In genomic region chrX:55142919-55143310, GRCh38 we compare ENCODE assay signal across 1 cellular context.
TF ChIP-seq lines count a peak whose summit lies in the region.

No MANE protein-coding gene starts in this region.

TF ChIP-seq in A549, 52 proteins besides CTCF, POLR2A, EP300 and RAD21 (continued from another document):
- TF ChIP-seq NFE2L2 (conservative IDR thresholded peaks at IDR 0.05; ENCODE audit: low read length) (no peak), HMGXB4 (CRISPR knock-in tag; IDR thresholded peaks at IDR 0.05; ENCODE audit: borderline replicate concordance) (no peak), TFCP2L1 (CRISPR knock-in tag; IDR thresholded peaks at IDR 0.05) (no peak), POLR2AphosphoS2 (conservative IDR thresholded peaks at IDR 0.05; ENCODE audit: low read length) (no peak), HEYL (CRISPR knock-in tag; IDR thresholded peaks at IDR 0.05) (no peak), CHD4 (IDR thresholded peaks at IDR 0.05; ENCODE audit: borderline replicate concordance) (no peak)
- TF ChIP-seq, protein P1, sequence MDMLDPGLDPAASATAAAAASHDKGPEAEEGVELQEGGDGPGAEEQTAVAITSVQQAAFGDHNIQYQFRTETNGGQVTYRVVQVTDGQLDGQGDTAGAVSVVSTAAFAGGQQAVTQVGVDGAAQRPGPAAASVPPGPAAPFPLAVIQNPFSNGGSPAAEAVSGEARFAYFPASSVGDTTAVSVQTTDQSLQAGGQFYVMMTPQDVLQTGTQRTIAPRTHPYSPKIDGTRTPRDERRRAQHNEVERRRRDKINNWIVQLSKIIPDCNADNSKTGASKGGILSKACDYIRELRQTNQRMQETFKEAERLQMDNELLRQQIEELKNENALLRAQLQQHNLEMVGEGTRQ (IDR thresholded peaks at IDR 0.05) = no peak
